ENCODE assay signal across 19 cellular contexts in the genomic region with DNA sequence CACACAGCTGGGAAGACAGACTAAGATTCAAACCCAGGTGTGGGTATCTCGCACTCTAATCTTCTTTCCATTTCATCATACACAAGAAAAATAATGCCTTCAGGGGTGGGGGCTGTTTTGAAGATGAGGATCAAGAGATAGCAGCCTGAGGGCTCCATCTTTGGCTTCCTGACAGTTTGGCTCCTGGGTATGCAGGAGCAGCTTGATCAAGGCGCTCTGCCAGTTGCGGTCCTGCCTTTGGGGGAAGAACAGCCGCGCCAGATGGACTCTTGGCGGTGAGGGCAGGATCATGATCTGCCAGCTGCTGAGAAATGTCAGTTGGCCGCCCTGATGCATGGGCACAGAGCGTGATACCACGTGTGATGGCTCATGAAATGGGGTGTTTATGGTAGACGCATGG.
"Had no signal": no experiment of that assay in that cellular context is flagged by ENCODE, and none has a peak within 500 bp of the region (broad histone marks: within the 10 kb centered on the region; RNA-seq: fewer than 3 reads in every experiment).

No MANE protein-coding gene starts in this region.

- H3K36me3 ChIP-seq: ovary, thoracic aorta, tibial nerve, upper lobe of right lung, uterus had no signal

- DNase-seq: effector CD4-positive, alpha-beta T cell; natural killer cell; occipital lobe; ovary; psoas muscle; right cardiac atrium; small intestine; stimulated activated CD4-positive, alpha-beta T cell treated with anti-CD3 and anti-CD28 coated beads, Interleukin-15, amount 100 ng/mL, for 24 hours; stimulated activated CD4-positive, alpha-beta T cell treated with anti-CD3 and anti-CD28 coated beads, Interleukin-2, amount 100 ng/mL, for 48 hours; stimulated activated naive B cell treated with anti-CD40 and anti-IgM and Interleukin-4, amounts not matched to agents 10 μg/mL and 1 μg/mL and 100 μg/mL, for 72 hours; upper lobe of right lung; uterus had no signal

- FAIRE-seq: frontal cortex, keratinocyte, small intestine had no signal

- H3K9me3 ChIP-seq: ovary, psoas muscle, thoracic aorta, tibial nerve, upper lobe of right lung, uterus had no signal

- ATAC-seq: left lobe of liver; natural killer cell; psoas muscle; right cardiac atrium; stimulated activated naive B cell treated with anti-CD40 and anti-IgM and Interleukin-4, amounts not matched to agents 10 μg/mL and 1 μg/mL and 100 μg/mL, for 72 hours; upper lobe of right lung had no signal

- H3K27me3 ChIP-seq: dorsolateral prefrontal cortex, ovary, tibial nerve, upper lobe of right lung, uterus had no signal

- H3K4me1 ChIP-seq: psoas muscle, tibial nerve, upper lobe of right lung, uterus had no signal

- H3K4me3 ChIP-seq: dorsolateral prefrontal cortex, lung, ovary, psoas muscle, thoracic aorta, tibial nerve, upper lobe of right lung, uterus had no signal

- H3K27ac ChIP-seq: ovary, psoas muscle, thoracic aorta, tibial nerve, upper lobe of right lung, uterus had no signal
